Comparison of ENCODE assay signal across 1 cellular context in the genomic region with DNA sequence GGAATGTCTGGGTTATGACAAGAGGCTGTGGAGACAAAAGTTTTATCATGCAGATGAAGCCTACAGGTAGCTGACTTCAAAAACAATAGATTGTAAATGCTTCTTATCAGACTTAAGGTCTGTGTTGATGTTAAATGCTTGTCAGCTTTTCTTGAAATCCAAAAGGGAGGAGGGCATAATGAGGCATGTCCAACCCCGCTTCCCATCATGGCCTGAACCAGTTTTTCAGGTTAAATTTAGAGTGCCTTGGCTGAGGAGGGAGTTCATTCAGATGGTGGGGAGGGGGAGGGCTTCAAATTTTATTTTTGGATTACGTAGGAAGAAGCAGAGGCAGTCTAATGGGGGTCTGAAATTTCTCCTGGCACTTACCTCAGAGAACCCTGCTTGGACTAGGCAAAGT.
TF ChIP-seq lines count a peak whose summit lies in the region.

No MANE protein-coding gene starts in this region.

TF ChIP-seq in H1, 55 proteins besides CTCF, POLR2A, EP300 and RAD21 (continued from another document):
- no peak for TF ChIP-seq GTF2F1 (IDR thresholded peaks at IDR 0.05; ENCODE audit: borderline replicate concordance, low read depth, low read length)
- no peak for TF ChIP-seq GABPA (IDR thresholded peaks at IDR 0.05; ENCODE audit: borderline replicate concordance, insufficient read depth, low read length)
- TF ChIP-seq TEAD4 (IDR thresholded peaks at IDR 0.05; ENCODE audit: low read depth, low read length): no peak
